8 cellular contexts compared by ENCODE assay signal in the genomic region with DNA sequence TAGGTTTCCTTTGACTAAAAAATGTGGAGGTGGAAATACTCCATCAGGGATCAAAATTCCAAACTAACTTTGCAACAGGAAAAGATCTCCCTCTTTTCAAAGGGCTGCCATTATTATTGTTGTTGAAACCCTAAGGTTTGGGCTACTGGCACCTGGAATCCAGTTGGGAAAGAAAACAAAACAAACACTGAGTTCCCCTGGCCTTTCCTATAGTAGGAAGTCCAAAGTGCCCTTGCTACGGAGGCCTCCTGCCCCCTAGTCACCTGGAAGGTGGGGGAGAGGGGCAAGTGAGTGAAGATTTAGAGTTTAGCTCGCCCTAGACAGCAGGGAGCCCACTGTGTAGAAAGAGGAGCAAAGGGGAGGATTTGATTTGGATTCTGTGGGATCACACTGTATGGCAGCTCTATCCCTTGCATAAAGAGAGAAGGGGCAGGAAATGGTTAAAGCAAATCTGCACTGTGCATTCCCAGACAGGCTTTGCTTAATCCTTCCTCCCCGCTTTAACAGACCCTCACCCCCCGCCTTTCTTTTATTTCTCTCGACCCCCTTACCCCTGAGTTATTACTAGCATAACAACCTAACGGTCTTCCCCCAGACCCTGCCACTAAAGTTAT. TPM values are rescaled to one million over a fixed set of nuclear protein-coding genes. Genes with fewer than 3 reads are reported as not detected.
DNase-seq lines count a peak whose midpoint lies in the region; ATAC-seq, FAIRE-seq and TF ChIP-seq lines count a peak whose summit lies in the region.

No MANE protein-coding gene starts in this region.

- H2AK5ac ChIP-seq in H9 (ENCODE audit: insufficient read length, low read length), result no peak overlapping the region

- peak overlapping the region; percentile 94 for H3K4me3 ChIP-seq in left ventricle myocardium inferior
- peak overlapping the region; percentile 98 for H3K4me3 ChIP-seq in skeletal muscle satellite cell (ENCODE audit: low read length)

- H3K14ac ChIP-seq in H9 (ENCODE audit: insufficient read depth, low read length), result no peak overlapping the region

- no peak overlapping the region for H2BK15ac ChIP-seq in H9 (ENCODE audit: low read depth, low read length)

- no peak overlapping the region for H3K56ac ChIP-seq in H9 (ENCODE audit: insufficient read length, low read depth, low read length)

- no peak overlapping the region for H2BK5ac ChIP-seq in H9 (ENCODE audit: insufficient read length, low read length)

- no peak overlapping the region for H3K18ac ChIP-seq in H9 (ENCODE audit: insufficient read length, low read depth, low read length)

- peak; percentile 7 for ATAC-seq in SK-N-SH treated with all-trans-retinoic acid at 6 μM for 48 hours

- no peak overlapping the region for H4K8ac ChIP-seq in H9 (replicated peaks; ENCODE audit: insufficient read length, low read depth, low read length)

- H3K36me3 Mint-ChIP-seq in H9 (ENCODE audit: insufficient read depth in 1 of 3, low read depth in 3 of 3), result peaks cover 0 to 9% (median 4%) of the 10 kb centered on the region in 3 experiments; a peak in 4 of 7 replicates

- H3K4me1 ChIP-seq in H9 (ENCODE audit: insufficient read depth, low read length) (peaks cover 2% of the 10 kb centered on the region; the same call in 1 of the 2 replicates), left ventricle myocardium inferior (peaks cover 52% of the 10 kb centered on the region), skeletal muscle satellite cell (ENCODE audit: control insufficient read depth, insufficient read depth, low read length) (peaks cover 27% of the 10 kb centered on the region)

- H3K36me3 ChIP-seq in left ventricle myocardium inferior (peaks cover 4% of the 10 kb centered on the region), skeletal muscle satellite cell (ENCODE audit: insufficient read depth, low read length) (peaks cover 18% of the 10 kb centered on the region)

- no CpG with 5 or more reads among the region's 6 CpGs for WGBS in H9 (ENCODE audit: extremely low coverage, insufficient read length, low lambda C conversion rate)

- no peak overlapping the region for H4K91ac ChIP-seq in H9 (ENCODE audit: insufficient read length, low read depth, low read length)

- DNase-seq in H9 (no peak), left ventricle myocardium inferior (no peak), NCI-H1092 treated with DMSO at 0.1 percent for 48 hours (lab: John Stamatoyannopoulos, UW) (no peak), GM19239 (ENCODE audit: insufficient read length, low spot score) (no peak), NCI-H345 (lab: John Stamatoyannopoulos, UW) (no peak), NK-92 (lab: John Stamatoyannopoulos, UW; ENCODE audit: unreplicated experiment) (no peak)

- 0 out of 7 replicates have a peak overlapping the region, but pooled peaks of 1 of the 3 experiments have one; percentile 48 for H3K27ac Mint-ChIP-seq in H9

- H3K9me3 ChIP-seq in H9 (ENCODE audit: control insufficient read depth, low read depth, low read length) (no peaks in the 10 kb centered on the region), left ventricle myocardium inferior (replicated peaks) (peaks cover 6% of the 10 kb centered on the region), skeletal muscle satellite cell (replicated peaks; ENCODE audit: low read length) (no peaks in the 10 kb centered on the region)

- no peaks in the 10 kb centered on the region for H3K79me1 ChIP-seq in H9 (ENCODE audit: insufficient read depth, low read depth, low read length, poor library complexity, severe bottlenecking)

- no peak overlapping the region for H3K27ac ChIP-seq in H9 (ENCODE audit: insufficient read length, low read depth, low read length)
- peak overlapping the region; percentile 95 for H3K27ac ChIP-seq in left ventricle myocardium inferior (replicated peaks)

- no peak overlapping the region for H2BK12ac ChIP-seq in H9 (ENCODE audit: insufficient read length, low read depth, low read length)

- peaks cover 33% of the 10 kb centered on the region for H3K27me3 Mint-ChIP-seq in H9 (ENCODE audit: low read depth)

- H3K9ac ChIP-seq in H9 (ENCODE audit: extremely low read depth, insufficient read length, low read length) (no peak overlapping the region), skeletal muscle satellite cell (ENCODE audit: low read depth, low read length) (peak overlapping the region; percentile 98)

- intact Hi-C loops in left ventricle myocardium inferior (cut with micrococcal nuclease), result loop anchor here (2.0 kb wide), 1 partner anchor 427 kb away; no protein-coding TSS in a partner anchor

- peak overlapping the region; percentile 92 to 97 for H3K4me3 Mint-ChIP-seq in H9

- H3K79me2 ChIP-seq in H9 (ENCODE audit: insufficient read depth, low read length), result no peaks in the 10 kb centered on the region; the same call in 1 of the 2 replicates

- no peak overlapping the region for H4K5ac ChIP-seq in H9 (ENCODE audit: insufficient read length, low read depth, low read length)

- no peak for TF ChIP-seq CTCF in H9 (conservative IDR thresholded peaks at IDR 0.05)
- TF ChIP-seq CTCF in left ventricle myocardium inferior (IDR thresholded peaks at IDR 0.05; ENCODE audit: borderline replicate concordance), result no peak

- H2BK120ac ChIP-seq in H9 (ENCODE audit: low read depth, low read length, poor library complexity, severe bottlenecking), result no peak overlapping the region

- H3T11ph ChIP-seq in H9 (ENCODE audit: low read length), result no peak overlapping the region

- H3K27me3 ChIP-seq in H9 (ENCODE audit: insufficient read depth, low read length) (peaks cover 7% of the 10 kb centered on the region; the same call in 1 of the 2 replicates), left ventricle myocardium inferior (ENCODE audit: low read depth) (no peaks in the 10 kb centered on the region), skeletal muscle satellite cell (ENCODE audit: control insufficient read depth, insufficient read depth, low read length) (no peaks in the 10 kb centered on the region)

- H3K23ac ChIP-seq in H9 (ENCODE audit: insufficient read length, low read depth, low read length), result no peak overlapping the region

- H2BK20ac ChIP-seq in H9 (ENCODE audit: low read depth, low read length, poor library complexity, severe bottlenecking), result no peak overlapping the region

- no peak overlapping the region for H2AFZ ChIP-seq in H9 (ENCODE audit: low read length)

- FAIRE-seq in GM19239 (lab: Jason Lieb, UNC), result no peak

- H3K9me3 Mint-ChIP-seq in H9, result peaks cover 0 to 4% of the 10 kb centered on the region in 2 experiments; a peak in 2 of 5 replicates

- H3K4me1 Mint-ChIP-seq in H9, result peaks cover 30 to 37% of the 10 kb centered on the region in 2 experiments

- H4K20me1 ChIP-seq in H9 (ENCODE audit: control insufficient read depth, insufficient read depth, insufficient read length), result no peaks in the 10 kb centered on the region

- H3K4ac ChIP-seq in H9 (ENCODE audit: low read depth, low read length), result no peak overlapping the region

- peaks cover 27% of the 10 kb centered on the region for H3K23me2 ChIP-seq in H9 (ENCODE audit: insufficient read length, low read depth, low read length, poor library complexity, severe bottlenecking)

- H3K4me2 ChIP-seq in H9 (ENCODE audit: insufficient read depth, insufficient read length, low read length) (peak overlapping the region; percentile 76), skeletal muscle satellite cell (ENCODE audit: low read length) (peak overlapping the region; percentile 98)

TF ChIP-seq in SK-N-SH treated with all-trans-retinoic acid at 6 μM for 48 hours, 23 proteins besides CTCF, POLR2A, EP300 and RAD21:
- no peak for TF ChIP-seq CREB5 (CRISPR knock-in tag; IDR thresholded peaks at IDR 0.05; ENCODE audit: low read depth)
- no peak for TF ChIP-seq ZFP30 (CRISPR knock-in tag; IDR thresholded peaks at IDR 0.05)
- no peak for TF ChIP-seq CSRNP3 (CRISPR knock-in tag; IDR thresholded peaks at IDR 0.05)
- no peak for TF ChIP-seq ESRRG (CRISPR knock-in tag; IDR thresholded peaks at IDR 0.05)

RNA-seq across cellular contexts. Expression of gene FAT4, which starts 0.7 kb away (rescaled TPM):
- total RNA-seq in H9 (2021) (6.0 and 6.9 TPM in 2 replicates), left ventricle myocardium inferior (6.7 TPM)
- 13.9 and 16.2 TPM in 2 replicates for total RNA-seq in skeletal muscle satellite cell (2012; rRNA removed)
